Comparison of ENCODE assay signal across 9 cellular contexts in genomic region chr3:45689787-45690145, GRCh38. TPM values are rescaled to one million over a fixed set of nuclear protein-coding genes. Genes with fewer than 3 reads are reported as not detected.
DNase-seq lines count a peak whose midpoint lies in the region; ATAC-seq, FAIRE-seq and TF ChIP-seq lines count a peak whose summit lies in the region.
"Had no signal": no experiment of that assay in that cellular context is flagged by ENCODE, and none has a peak within 500 bp of the region (broad histone marks: within the 10 kb centered on the region; RNA-seq: fewer than 3 reads in every experiment).

No MANE protein-coding gene starts in this region.

- intact Hi-C loops in dendritic cell treated with granulocyte-macrophage colony-stimulating factor and Interleukin-4, amounts not matched to agents 40 ng/mL and 50 ng/mL, for 4 days (cut with micrococcal nuclease): no loop called here
- intact Hi-C loops in natural killer cell (cut with micrococcal nuclease): loop anchor here (2.0 to 10.0 kb wide), 3 partner anchors 25 to 305 kb away; partner anchors contain the start of genes FYCO1 and LZTFL1

- no peak for TF ChIP-seq POLR2A in GM12892 (IDR thresholded peaks at IDR 0.05; ENCODE audit: low read depth, low read length)

- no peaks in the 10 kb centered on the region for H3K27me3 Mint-ChIP-seq in dendritic cell treated with granulocyte-macrophage colony-stimulating factor and Interleukin-4, amounts not matched to agents 40 ng/mL and 50 ng/mL, for 4 days
- H3K27me3 Mint-ChIP-seq in natural killer cell (ENCODE audit: low read depth in 2 of 2): peaks cover 4 to 7% of the 10 kb centered on the region in 2 donors

- CTCF ChIA-PET in BJ (lab: Yijun Ruan, JAX): interaction anchor here (0.7 to 3.1 kb wide), 8 partner anchors 12 to 240 kb away, joined by 3 to 12 read pairs (median 5); partner anchors contain the start of gene LIMD1

- no peaks in the 10 kb centered on the region for H3K9me3 ChIP-seq in MG63

- no peaks in the 10 kb centered on the region; the same call in 1 of the 2 replicates for H3K36me3 ChIP-seq in BJ (ENCODE audit: control insufficient read depth, insufficient read depth, low read length)
- H3K36me3 ChIP-seq in MG63: peaks cover 8% of the 10 kb centered on the region; the same call in 1 of the 2 replicates

- no peaks in the 10 kb centered on the region for H3K9me3 Mint-ChIP-seq in dendritic cell treated with granulocyte-macrophage colony-stimulating factor and Interleukin-4, amounts not matched to agents 40 ng/mL and 50 ng/mL, for 4 days
- H3K9me3 Mint-ChIP-seq in natural killer cell: no peaks in the 10 kb centered on the region

- FAIRE-seq in GM12892 (lab: Jason Lieb, UNC): no peak
- no peak for FAIRE-seq in HTR-8/SVneo (lab: Jason Lieb, UNC)
- FAIRE-seq: colon had no signal

- TF ChIP-seq CTCF in BJ (IDR thresholded peaks at IDR 0.05; ENCODE audit: insufficient read depth, low read depth, low read length): no peak
- TF ChIP-seq CTCF in natural killer cell (IDR thresholded peaks at IDR 0.05): no peak

- H3K4me3 ChIP-seq in BJ (ENCODE audit: low read depth, low read length): peak overlapping the region; percentile 85
- peak overlapping the region; percentile 79 for H3K4me3 ChIP-seq in MG63

- POLR2A ChIA-PET in BJ (lab: Charles Lee): interaction anchor here (0.6 kb wide), 1 partner anchor 605 kb away, joined by 3 read pairs; no protein-coding TSS in a partner anchor

- H3K4me3 Mint-ChIP-seq in dendritic cell treated with granulocyte-macrophage colony-stimulating factor and Interleukin-4, amounts not matched to agents 40 ng/mL and 50 ng/mL, for 4 days: peak overlapping the region; percentile 90
- H3K4me3 Mint-ChIP-seq in natural killer cell: peak overlapping the region; percentile 99

- no peak for DNase-seq in BJ (ENCODE audit: low read depth)
- no peak for DNase-seq in MG63
- DNase-seq in natural killer cell: no peak
- DNase-seq in NCI-H446 treated with DMSO at 0.1 percent for 48 hours (lab: John Stamatoyannopoulos, UW): no peak
- no peak for DNase-seq in GM12892 (ENCODE audit: insufficient read length)
- DNase-seq in HTR-8/SVneo (ENCODE audit: insufficient read length, low spot score): no peak

- ATAC-seq in natural killer cell (peak in 1 of 3 donors; percentile 11), HG02759 (IDR thresholded peaks at IDR 0.05; ENCODE audit: unreplicated experiment) (no peak)

- H3K4me1 Mint-ChIP-seq in dendritic cell treated with granulocyte-macrophage colony-stimulating factor and Interleukin-4, amounts not matched to agents 40 ng/mL and 50 ng/mL, for 4 days (ENCODE audit: low read depth): peaks cover 47% of the 10 kb centered on the region
- H3K4me1 Mint-ChIP-seq in natural killer cell: peaks cover 62 to 63% of the 10 kb centered on the region in 2 donors

- H3K36me3 Mint-ChIP-seq in dendritic cell treated with granulocyte-macrophage colony-stimulating factor and Interleukin-4, amounts not matched to agents 40 ng/mL and 50 ng/mL, for 4 days (ENCODE audit: low read depth): peaks cover 30% of the 10 kb centered on the region
- H3K36me3 Mint-ChIP-seq in natural killer cell: peaks cover 7% of the 10 kb centered on the region

- no peaks in the 10 kb centered on the region for H3K27me3 ChIP-seq in BJ (ENCODE audit: control insufficient read depth, insufficient read depth, low read length)
- no peaks in the 10 kb centered on the region for H3K27me3 ChIP-seq in MG63

- peak overlapping the region; percentile 90 for H3K27ac Mint-ChIP-seq in dendritic cell treated with granulocyte-macrophage colony-stimulating factor and Interleukin-4, amounts not matched to agents 40 ng/mL and 50 ng/mL, for 4 days
- peak overlapping the region; percentile 97 to 100 for H3K27ac Mint-ChIP-seq in natural killer cell

RNA-seq across cellular contexts. Expression of gene SACM1L, which starts 0.6 kb away (rescaled TPM):
- polyA plus RNA-seq in BJ (2011; rRNA removed): 10.8 and 27.2 TPM in 2 replicates
- polyA minus RNA-seq in BJ (2011; rRNA and poly(A)+ RNA removed): 19.8 and 29.9 TPM in 2 replicates
- 7.7 and 50.2 TPM in 2 replicates for total RNA-seq in MG63 (2014; rRNA removed; shearing (Covaris generic); ENCODE audit: low replicate concordance)
- total RNA-seq in natural killer cell: 100 to 1,000 TPM in 1 of 3 donors, 10 to 100 TPM in 2; 93.2 to 110 (median 93.9) TPM
- 19.0 TPM for polyA plus RNA-seq in GM12892 (2012; ENCODE audit: missing spikeins)
